ENCODE assay signal across 9 cellular contexts in genomic region chr1:200038987-200039848, GRCh38. TPM values are rescaled to one million over a fixed set of nuclear protein-coding genes. Genes with fewer than 3 reads are reported as not detected.
DNase-seq lines count a peak whose midpoint lies in the region; ATAC-seq and TF ChIP-seq lines count a peak whose summit lies in the region.
"Had no signal": no experiment of that assay in that cellular context is flagged by ENCODE, and none has a peak within 500 bp of the region (broad histone marks: within the 10 kb centered on the region; RNA-seq: fewer than 3 reads in every experiment).

No MANE protein-coding gene starts in this region.

- H3K9me2 ChIP-seq in MM.1S (replicated peaks; ENCODE audit: insufficient read depth, low read length) = no peaks in the 10 kb centered on the region

- no peaks in the 10 kb centered on the region for H3F3A ChIP-seq in MM.1S (ENCODE audit: insufficient read depth, low read length)
- H3F3A ChIP-seq in smooth muscle cell (ENCODE audit: low read depth) = no peaks in the 10 kb centered on the region

- H3K4me3 ChIP-seq in MM.1S (ENCODE audit: low read length) = peak overlapping the region; percentile 79
- H3K4me3 ChIP-seq in iPS-15b (ENCODE audit: low read depth, low read length) = peak overlapping the region; percentile 56
- H3K4me3 ChIP-seq in smooth muscle cell = peak overlapping the region; percentile 59

- H3K4me1 ChIP-seq in MM.1S (ENCODE audit: low read length) (peaks cover 3% of the 10 kb centered on the region; the same call in 1 of the 2 replicates), iPS-15b (ENCODE audit: control insufficient read depth, insufficient read depth, low read length) (peaks cover 20% of the 10 kb centered on the region), smooth muscle cell (ENCODE audit: low read depth) (peaks cover 39% of the 10 kb centered on the region)

- no peak overlapping the region for H3K27ac Mint-ChIP-seq in activated naive CD4-positive, alpha-beta T cell treated with anti-CD3 and anti-CD28 coated beads, Interleukin-2, amount 50 U/mL, for 72 hours

- peaks cover 0 to 26% of the 10 kb centered on the region in 2 donors for H3K36me3 Mint-ChIP-seq in activated naive CD4-positive, alpha-beta T cell treated with anti-CD3 and anti-CD28 coated beads, Interleukin-2, amount 50 U/mL, for 72 hours

- H3K27ac ChIP-seq in MM.1S (ENCODE audit: low read length) (no peak overlapping the region), smooth muscle cell (ENCODE audit: low read depth) (no peak overlapping the region)

- H4K20me1 ChIP-seq in MM.1S (ENCODE audit: insufficient read depth, low read length) (no peaks in the 10 kb centered on the region), smooth muscle cell (ENCODE audit: low read depth) (peaks cover 5% of the 10 kb centered on the region)

- DNase-seq in NCI-H1436 (lab: John Stamatoyannopoulos, UW) (peak; percentile 13), NCI-H1436 treated with DMSO at 0.1 percent for 48 hours (lab: John Stamatoyannopoulos, UW) (no peak), MM.1S (peak; percentile 46), smooth muscle cell (lab: John Stamatoyannopoulos, UW; ENCODE audit: unreplicated experiment) (no peak), cerebellar cortex (ENCODE audit: low spot score) (no peak)
- DNase-seq in activated naive CD4-positive, alpha-beta T cell treated with anti-CD3 and anti-CD28 coated beads, Interleukin-2, amount 50 U/mL, for 72 hours (ENCODE audit: low spot score in 2 of 2) = peak in 1 of 2 donors; percentile 42
- DNase-seq: DND-41 had no signal

- TF ChIP-seq CTCF in MM.1S (IDR thresholded peaks at IDR 0.05; ENCODE audit: low read length) (no peak), smooth muscle cell (IDR thresholded peaks at IDR 0.05; ENCODE audit: borderline replicate concordance, insufficient read depth, poor library complexity, severe bottlenecking) (no peak)

- ATAC-seq in activated naive CD4-positive, alpha-beta T cell treated with anti-CD3 and anti-CD28 coated beads, Interleukin-2, amount 50 U/mL, for 72 hours = peak; percentile 16 to 61
- no peak for ATAC-seq in HG03025 (IDR thresholded peaks at IDR 0.05; ENCODE audit: low FRiP score, unreplicated experiment)

- H3K4me2 ChIP-seq in MM.1S (ENCODE audit: low read depth, low read length) (peak overlapping the region; percentile 99), smooth muscle cell (peak overlapping the region; percentile 99)

- H3K9me3 ChIP-seq in MM.1S (replicated peaks; ENCODE audit: insufficient read depth, low read length) (no peaks in the 10 kb centered on the region), iPS-15b (ENCODE audit: control insufficient read depth, insufficient read depth, low read length) (no peaks in the 10 kb centered on the region), smooth muscle cell (replicated peaks; ENCODE audit: low read depth) (no peaks in the 10 kb centered on the region)

- H2AFZ ChIP-seq in MM.1S (ENCODE audit: low read length) = peak overlapping the region; percentile 97
- peak overlapping the region; percentile 88 for H2AFZ ChIP-seq in smooth muscle cell (ENCODE audit: low read depth)

- H3K79me2 ChIP-seq in MM.1S (ENCODE audit: low read length) (no peaks in the 10 kb centered on the region), smooth muscle cell (ENCODE audit: low read depth) (no peaks in the 10 kb centered on the region)

- under 1% methylated on average over 60 of the region's 79 CpGs for WGBS in smooth muscle cell (ENCODE audit: low lambda C conversion rate)

- H3K36me3 ChIP-seq in MM.1S (replicated peaks; ENCODE audit: insufficient read depth, low read length) (no peaks in the 10 kb centered on the region), iPS-15b (ENCODE audit: control insufficient read depth, insufficient read depth, low read length) (no peaks in the 10 kb centered on the region), smooth muscle cell (ENCODE audit: low read depth) (no peaks in the 10 kb centered on the region)

- H3K27me3 ChIP-seq in MM.1S (replicated peaks; ENCODE audit: insufficient read depth, low read length) (peaks cover 93% of the 10 kb centered on the region), iPS-15b (ENCODE audit: control insufficient read depth, insufficient read depth, low read length) (peaks cover 89% of the 10 kb centered on the region), smooth muscle cell (ENCODE audit: low read depth) (peaks cover 100% of the 10 kb centered on the region)

- H3K9ac ChIP-seq in MM.1S (ENCODE audit: low read length) = no peak overlapping the region; the same call in 1 of the 2 replicates
- no peak overlapping the region for H3K9ac ChIP-seq in iPS-15b (ENCODE audit: low read depth, low read length)
- H3K9ac ChIP-seq in smooth muscle cell (ENCODE audit: low read depth) = no peak overlapping the region

- H3K9me3 Mint-ChIP-seq in activated naive CD4-positive, alpha-beta T cell treated with anti-CD3 and anti-CD28 coated beads, Interleukin-2, amount 50 U/mL, for 72 hours = no peaks in the 10 kb centered on the region

RNA-seq across cellular contexts. Expression of gene NR5A2, which starts 11.7 kb away (rescaled TPM):
- total RNA-seq in activated naive CD4-positive, alpha-beta T cell treated with anti-CD3 and anti-CD28 coated beads, Interleukin-2, amount 50 U/mL, for 72 hours = under 1 TPM in 1 of 2 donors, not detected in 1; 0.16 TPM
- total RNA-seq in smooth muscle cell = 0.22 and 0.36 TPM in 2 replicates
- 0.14 and 0.18 TPM in 2 replicates for polyA plus RNA-seq in smooth muscle cell

Comparison
In these comparisons a context has a peak if more than half of its experiments do, and no peak if none do; other contexts are left out.
1. DNase-seq: peak in NCI-H1436 (single experiment) and MM.1S (single experiment); none in NCI-H1436 treated with DMSO at 0.1 percent for 48 hours (single experiment), smooth muscle cell (single experiment) and cerebellar cortex (single experiment).
2. Peak in every context shown above with its lines, with median percentiles within 50 percentile points of each other: H3K4me3 ChIP-seq.